Comparison of ENCODE assay signal across 8 cellular contexts in genomic region chr2:40450066-40450841, GRCh38. TPM values are rescaled to one million over a fixed set of nuclear protein-coding genes. Genes with fewer than 3 reads are reported as not detected.
DNase-seq lines count a peak whose midpoint lies in the region; ATAC-seq, FAIRE-seq and TF ChIP-seq lines count a peak whose summit lies in the region.

No MANE protein-coding gene starts in this region.

- CTCF ChIA-PET in H1 (lab: Charles Lee; ENCODE audit: partially characterized antibody) = interaction anchor here (0.6 to 6.0 kb wide), 32 partner anchors 10 to 611 kb away, joined by 3 to 42 read pairs (median 4); no protein-coding TSS in a partner anchor

- H3K27me3 ChIP-seq in H1 (replicated peaks in 1 of 4; ENCODE audit: control insufficient read depth in 3 of 4, extremely low read depth in 1 of 4, insufficient read depth in 3 of 4, low read length in 3 of 4) = peaks cover 5 to 36% (median 24%) of the 10 kb centered on the region in 4 experiments; a peak in 6 of 7 replicates

- H3K4ac ChIP-seq in H1 (replicated peaks; ENCODE audit: insufficient read length, low read depth, low read length) = no peak overlapping the region

- H2BK12ac ChIP-seq in H1 (ENCODE audit: low read depth, low read length) = no peak overlapping the region

- intact Hi-C loops in activated CD4-positive, alpha-beta T cell treated with anti-CD3 and anti-CD28 coated beads, Interleukin-2, amount 10 ng/mL, durations not matched to agents 24 days and 14 days (cut with micrococcal nuclease) = loop anchor here (2.0 kb wide), 1 partner anchor 529 kb away; no protein-coding TSS in a partner anchor

- 77% methylated on average over 9 of the region's 14 CpGs; no CpG with 5 or more reads in 1 of the 2 experiments for WGBS in H1 (ENCODE audit: extremely low coverage in 1 of 2, insufficient coverage in 1 of 2, insufficient read length in 1 of 2, insufficient replicate concordance in 2 of 2, low coverage in 1 of 2, low lambda C conversion rate in 2 of 2, missing lambda C conversion rate in 1 of 2), 2 experiments

- H3K4me1 Mint-ChIP-seq in activated CD4-positive, alpha-beta T cell treated with anti-CD3 and anti-CD28 coated beads, Interleukin-2, amount 10 ng/mL, durations not matched to agents 24 days and 14 days = peaks cover 22% of the 10 kb centered on the region
- H3K4me1 Mint-ChIP-seq in naive B cell = peaks cover 21 to 29% (median 25%) of the 10 kb centered on the region in 3 donors

- H3K18ac ChIP-seq in H1 (ENCODE audit: extremely low read depth, low read length) = no peak overlapping the region

- no peak overlapping the region for H2BK5ac ChIP-seq in H1 (ENCODE audit: low read depth, low read length)

- ATAC-seq in naive B cell (ENCODE audit: low read depth in 2 of 2) = peak; percentile 20 to 44
- no peak for ATAC-seq in GM18519 (IDR thresholded peaks at IDR 0.05; ENCODE audit: low FRiP score, unreplicated experiment)
- no peak for ATAC-seq in HG03521 (IDR thresholded peaks at IDR 0.05; ENCODE audit: unreplicated experiment)

- H3K23me2 ChIP-seq in H1 (ENCODE audit: low read depth, low read length) = peaks cover 9% of the 10 kb centered on the region

- FAIRE-seq in H1 (lab: Jason Lieb, UNC) = no peak

- H2BK120ac ChIP-seq in H1 (replicated peaks; ENCODE audit: low read depth, low read length) = no peak overlapping the region

- TF ChIP-seq RAD21 in H1 (IDR thresholded peaks at IDR 0.05 in 1 of 2, conservative IDR thresholded peaks at IDR 0.05 in 1 of 2; ENCODE audit: low read depth in 2 of 2, low read length in 2 of 2) = no peak

- no peak overlapping the region for H2BK15ac ChIP-seq in H1 (ENCODE audit: low read length)

- no peak overlapping the region for H2AK5ac ChIP-seq in H1 (ENCODE audit: low read depth, low read length)

- peak; percentile 62 for DNase-seq in activated CD4-positive, alpha-beta T cell treated with anti-CD3 and anti-CD28 coated beads, Interleukin-2, amount 10 ng/mL, durations not matched to agents 24 days and 14 days
- DNase-seq in activated CD4-positive, alpha-beta T cell treated with anti-CD3 and anti-CD28 coated beads for 1 hour = no peak
- DNase-seq in NOMO-1 treated with dmso at 0.1 percent for 144 hours (lab: John Stamatoyannopoulos, UW; ENCODE audit: unreplicated experiment) (peak; percentile 74), H1 (ENCODE audit: low read depth in 1 of 2, low spot score in 2 of 2) (no peak), naive B cell (peak; percentile 6)
- DNase-seq in stimulated activated naive CD4-positive, alpha-beta T cell treated with Interleukin-2 at 50 U/mL for 16 hours (lab: John Stamatoyannopoulos, UW) = no peak

- H3K9ac ChIP-seq in H1 (replicated peaks in 1 of 4; ENCODE audit: extremely low read depth in 1 of 4, low read depth in 3 of 4, low read length in 3 of 4) = no peak overlapping the region

- no peaks in the 10 kb centered on the region for H3K79me1 ChIP-seq in H1 (ENCODE audit: low read depth, low read length)

- no peak overlapping the region for H4K5ac ChIP-seq in H1 (ENCODE audit: insufficient read length, low read depth, low read length)

- no peaks in the 10 kb centered on the region for H3K36me3 Mint-ChIP-seq in activated CD4-positive, alpha-beta T cell treated with anti-CD3 and anti-CD28 coated beads, Interleukin-2, amount 10 ng/mL, durations not matched to agents 24 days and 14 days (ENCODE audit: low read depth)
- H3K36me3 Mint-ChIP-seq in naive B cell = peaks cover 0 to 8% of the 10 kb centered on the region in 2 donors

- H3K79me2 ChIP-seq in H1 (ENCODE audit: control insufficient read depth in 1 of 2, insufficient read depth in 2 of 2, low read length in 2 of 2) = no peaks in the 10 kb centered on the region

- H3K4me1 ChIP-seq in H1 (replicated peaks in 1 of 4; ENCODE audit: control insufficient read depth in 3 of 4, insufficient read depth in 4 of 4, low read length in 3 of 4) = peaks cover 3 to 12% (median 4%) of the 10 kb centered on the region in 4 experiments; a peak in 6 of 7 replicates

- H3K9me3 ChIP-seq in H1 (ENCODE audit: insufficient read depth in 2 of 2, low read depth in 1 of 2, low read length in 1 of 2) = no peaks in the 10 kb centered on the region

- H4K8ac ChIP-seq in H1 (ENCODE audit: extremely low read depth, insufficient read depth, low read length) = no peak overlapping the region

- H4K91ac ChIP-seq in H1 (replicated peaks; ENCODE audit: insufficient read length, low read length) = no peak overlapping the region

- no peak overlapping the region for H3K56ac ChIP-seq in H1 (replicated peaks; ENCODE audit: insufficient read length, low read depth, low read length)

- no peaks in the 10 kb centered on the region for H3K36me3 ChIP-seq in H1 (ENCODE audit: control insufficient read depth in 2 of 4, insufficient read depth in 4 of 4, low read length in 3 of 4)

- H3K14ac ChIP-seq in H1 (ENCODE audit: insufficient read length) = no peak overlapping the region

- H4K20me1 ChIP-seq in H1 (replicated peaks in 1 of 2; ENCODE audit: control insufficient read depth in 1 of 2, insufficient read depth in 2 of 2, low read length in 2 of 2) = no peaks in the 10 kb centered on the region

- peak overlapping the region; percentile 83 to 95; a peak in 2 of 4 replicates for H3K4me2 ChIP-seq in H1 (ENCODE audit: insufficient read depth in 1 of 2, low read depth in 2 of 2, low read length in 2 of 2)

- TF ChIP-seq EP300 in H1 (IDR thresholded peaks at IDR 0.05; ENCODE audit: borderline replicate concordance in 1 of 2, low read depth in 2 of 2, low read length in 2 of 2) = no peak

- H3K27me3 Mint-ChIP-seq in activated CD4-positive, alpha-beta T cell treated with anti-CD3 and anti-CD28 coated beads, Interleukin-2, amount 10 ng/mL, durations not matched to agents 24 days and 14 days = peaks cover 45% of the 10 kb centered on the region
- H3K27me3 Mint-ChIP-seq in naive B cell = peaks cover 21 to 37% (median 25%) of the 10 kb centered on the region in 3 donors

- H3K4me3 ChIP-seq in H1 (ENCODE audit: extremely low read depth in 1 of 4, insufficient read depth in 2 of 4, low read depth in 3 of 4, low read length in 4 of 4) = peak overlapping the region in 1 of 4 experiments; percentile 85; a peak in 2 of 8 replicates

- no peaks in the 10 kb centered on the region for H3K9me3 Mint-ChIP-seq in activated CD4-positive, alpha-beta T cell treated with anti-CD3 and anti-CD28 coated beads, Interleukin-2, amount 10 ng/mL, durations not matched to agents 24 days and 14 days
- peaks cover 0 to 1% (median 0%) of the 10 kb centered on the region in 7 donors for H3K9me3 Mint-ChIP-seq in naive B cell

- no peak overlapping the region for H3K27ac ChIP-seq in H1 (ENCODE audit: low read depth, low read length)

- POLR2A ChIA-PET in H1 (lab: Charles Lee; ENCODE audit: partially characterized antibody) = no interaction called here

- peak overlapping the region; percentile 76 for H3K4me3 Mint-ChIP-seq in activated CD4-positive, alpha-beta T cell treated with anti-CD3 and anti-CD28 coated beads, Interleukin-2, amount 10 ng/mL, durations not matched to agents 24 days and 14 days
- peak overlapping the region; percentile 62 to 96 (median 82) for H3K4me3 Mint-ChIP-seq in naive B cell

- no peak for TF ChIP-seq POLR2A in H1 (IDR thresholded peaks at IDR 0.05; ENCODE audit: control extremely low read depth in 1 of 2, low read depth in 2 of 2, low read length in 2 of 2)

- H2AFZ ChIP-seq in H1 (ENCODE audit: low read length) = no peak overlapping the region

- TF ChIP-seq CTCF in H1 (IDR thresholded peaks at IDR 0.05; ENCODE audit: control extremely low read depth in 1 of 3, insufficient read depth in 1 of 3, low read depth in 1 of 3, low read length in 3 of 3) = no peak

- no peak overlapping the region for H3K23ac ChIP-seq in H1 (ENCODE audit: insufficient read length)

- no peak overlapping the region for H2BK20ac ChIP-seq in H1 (ENCODE audit: low read length)

- peak overlapping the region; percentile 15 for H3K27ac Mint-ChIP-seq in activated CD4-positive, alpha-beta T cell treated with anti-CD3 and anti-CD28 coated beads, Interleukin-2, amount 10 ng/mL, durations not matched to agents 24 days and 14 days
- H3K27ac Mint-ChIP-seq in naive B cell = peak overlapping the region in 2 of 6 donors; percentile 8 to 25

TF ChIP-seq in H1, 55 proteins besides CTCF, POLR2A, EP300 and RAD21:
- no peak for TF ChIP-seq POU5F1 (IDR thresholded peaks at IDR 0.05; ENCODE audit: low read depth, low read length)
- TF ChIP-seq E2F6 (IDR thresholded peaks at IDR 0.05) = no peak
- no peak for TF ChIP-seq TAF7 (optimal IDR thresholded peaks at IDR 0.05; ENCODE audit: borderline replicate concordance, low read depth, low read length)
- no peak for TF ChIP-seq ZNF274 (IDR thresholded peaks at IDR 0.05; ENCODE audit: borderline replicate concordance, extremely low read depth, low read length)

RNA-seq across cellular contexts. Expression of gene SLC8A1, which starts 1.6 kb away (rescaled TPM):
- 3.4 and 5.0 TPM in 2 replicates for total RNA-seq in activated CD4-positive, alpha-beta T cell treated with anti-CD3 and anti-CD28 coated beads, Interleukin-2, amount 10 ng/mL, durations not matched to agents 24 days and 14 days
- 3.2 and 3.6 TPM in 2 replicates for total RNA-seq in H1 (2021; fragmentation: NEBNext Ultra II Directional; extraction: Animal tissue kit (Norgen Biotek cat#: 25700))
- polyA plus RNA-seq in H1 (2011; rRNA removed) (0.42 and 0.68 TPM in 2 replicates), naive B cell (ENCODE audit: low read depth in 6 of 6) (under 1 TPM in 1 of 6 donors, not detected in 5; 0.04 TPM)
- polyA plus RNA-seq in H1 (2011; cell fraction: cytosol; rRNA removed) = 0.59 TPM
- polyA plus RNA-seq in H1 (2011; cell fraction: nucleus; rRNA removed) = 0.81 TPM
- 1.3 to 2.9 TPM (median 1.9 TPM) in 4 replicates for polyA plus RNA-seq in H1 (2012, experiment 1 of 2)
- polyA plus RNA-seq in H1 (2012, experiment 2 of 2) = 0.16 TPM
- 2.2 TPM for polyA plus RNA-seq in H1 (2013, experiment 1 of 2)
- 2.4 TPM for polyA plus RNA-seq in H1 (2013, experiment 2 of 2)
- polyA minus RNA-seq in H1 (2011; rRNA and poly(A)+ RNA removed) = 7.7 and 10.3 TPM in 2 replicates
- polyA minus RNA-seq in H1 (2011; cell fraction: cytosol; rRNA and poly(A)+ RNA removed) = 1.5 TPM
- 7.3 TPM for polyA minus RNA-seq in H1 (2011; cell fraction: nucleus; rRNA and poly(A)+ RNA removed)

Comparison
In these comparisons a context has a peak if more than half of its experiments do, and no peak if none do; other contexts are left out.
1. DNase-seq: peak in activated CD4-positive, alpha-beta T cell treated with anti-CD3 and anti-CD28 coated beads, Interleukin-2, amount 10 ng/mL, durations not matched to agents 24 days and 14 days (single experiment), NOMO-1 treated with dmso at 0.1 percent for 144 hours (single experiment) and naive B cell (single experiment); none in activated CD4-positive, alpha-beta T cell treated with anti-CD3 and anti-CD28 coated beads for 1 hour (single experiment), H1 (0 of 2) and stimulated activated naive CD4-positive, alpha-beta T cell treated with Interleukin-2 at 50 U/mL for 16 hours (single experiment).
2. ATAC-seq: peak in naive B cell (2 of 2); none in GM18519 (single experiment) and HG03521 (single experiment).